ENCODE assay signal across 8 cellular contexts in the genomic region with DNA sequence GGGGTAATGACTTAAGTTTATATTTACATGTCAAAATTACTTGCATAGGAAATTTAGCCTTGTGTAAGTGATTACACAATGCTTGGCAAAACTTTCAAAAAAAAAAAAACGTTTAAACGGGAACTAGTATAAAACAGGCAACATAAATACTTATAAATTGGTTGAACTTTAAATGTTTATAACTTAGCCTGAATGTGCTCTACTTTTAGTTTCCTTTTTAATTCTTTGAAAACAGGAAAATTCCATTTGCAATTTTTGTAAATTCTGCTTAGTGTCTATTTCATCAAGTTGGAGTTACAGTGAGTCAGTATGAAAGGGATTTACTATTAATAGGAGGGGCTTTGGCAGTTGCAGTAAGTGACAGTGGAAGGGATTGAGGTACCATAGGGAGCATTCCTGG. TPM values are rescaled to one million over a fixed set of nuclear protein-coding genes. Genes with fewer than 3 reads are reported as not detected.
DNase-seq lines count a peak whose midpoint lies in the region; ATAC-seq and TF ChIP-seq lines count a peak whose summit lies in the region.

No MANE protein-coding gene starts in this region.

- no peak for TF ChIP-seq CTCF in GM12865 (IDR thresholded peaks at IDR 0.05; ENCODE audit: insufficient read depth, low read depth, low read length, missing control alignments)
- no peak for TF ChIP-seq CTCF in Panc1 (IDR thresholded peaks at IDR 0.05)
- TF ChIP-seq CTCF in epithelial cell of proximal tubule (conservative IDR thresholded peaks at IDR 0.05; ENCODE audit: low read depth, low read length), result no peak

- no TSS peak for BruUV-seq in Panc1 (replicated peaks; lab: Mats Ljungman, UMichigan)

- no peaks in the 10 kb centered on the region for H3K9me3 ChIP-seq in Panc1 (ENCODE audit: control insufficient read depth, insufficient read depth, low read depth, low read length)

- H3K4me1 ChIP-seq in Panc1 (ENCODE audit: control insufficient read depth, insufficient read depth, low read length) (peaks cover 21% of the 10 kb centered on the region; the same call in 1 of the 2 replicates), rectal smooth muscle tissue (ENCODE audit: control insufficient read depth, insufficient read depth, low read length) (no peaks in the 10 kb centered on the region)

- no peak for ATAC-seq in Panc1
- no peak for ATAC-seq in GM19397 (IDR thresholded peaks at IDR 0.05; ENCODE audit: unreplicated experiment)
- ATAC-seq in GM21723 (IDR thresholded peaks at IDR 0.05; ENCODE audit: unreplicated experiment), result no peak
- no peak for ATAC-seq in GM19035 (IDR thresholded peaks at IDR 0.05; ENCODE audit: unreplicated experiment)

- intact Hi-C loops in Panc1 (cut with micrococcal nuclease; ENCODE audit: unreplicated experiment), result no loop called here

- H3K9ac ChIP-seq in rectal smooth muscle tissue (ENCODE audit: low read length), result no peak overlapping the region

- in situ Hi-C loops in Panc1 (cut with HindIII; ENCODE audit: low pct_unique_long_range_greater_than_20kb, low sequenced_read_pairs), result no loop called here

- H3K27ac ChIP-seq in Panc1 (ENCODE audit: low read length) (peak overlapping the region; percentile 99), rectal smooth muscle tissue (ENCODE audit: low read depth, low read length) (peak overlapping the region; percentile 15)

- H3K27me3 ChIP-seq in Panc1 (ENCODE audit: control insufficient read depth, insufficient read depth, low read length) (no peaks in the 10 kb centered on the region), rectal smooth muscle tissue (ENCODE audit: control insufficient read depth, insufficient read depth, low read length) (no peaks in the 10 kb centered on the region)

- H3K4me3 ChIP-seq in GM12865 (ENCODE audit: low read depth, low read length) (peak overlapping the region; percentile 73), Panc1 (ENCODE audit: low read depth in 2 of 2, low read length in 2 of 2) (peak overlapping the region; percentile 88 to 95), epithelial cell of proximal tubule (ENCODE audit: low read depth, low read length) (peak overlapping the region; percentile 80), rectal smooth muscle tissue (ENCODE audit: low read length) (peak overlapping the region; percentile 53)

- POLR2A ChIA-PET in Panc1 (lab: Charles Lee), result interaction anchor here (0.9 kb wide), 1 partner anchor 9 kb away, joined by 7 read pairs; no protein-coding TSS in a partner anchor

- H3K36me3 ChIP-seq in Panc1 (ENCODE audit: control insufficient read depth, insufficient read depth, low read length), result no peaks in the 10 kb centered on the region; the same call in 1 of the 2 replicates
- no peaks in the 10 kb centered on the region for H3K36me3 ChIP-seq in rectal smooth muscle tissue (ENCODE audit: control insufficient read depth, insufficient read depth, low read length)

- CTCF ChIA-PET in Panc1 (lab: Charles Lee), result interaction anchor here (2.4 kb wide), 1 partner anchor 12 kb away, joined by 15 read pairs; no protein-coding TSS in a partner anchor

- DNase-seq in GM12865 (ENCODE audit: low read depth), result no peak
- no peak for DNase-seq in Panc1 (ENCODE audit: low read depth, low spot score)
- DNase-seq in epithelial cell of proximal tubule (ENCODE audit: low read depth), result no peak
- DNase-seq in NCI-H1436 treated with DMSO at 0.1 percent for 48 hours (lab: John Stamatoyannopoulos, UW), result no peak

RNA-seq across cellular contexts. Expression of gene STAG2, which starts 2.6 kb away (rescaled TPM):
- total RNA-seq in Panc1 (2021; ENCODE audit: unreplicated experiment) (94.5 TPM), epithelial cell of proximal tubule (37.3 and 45.3 TPM in 2 replicates)
- 38.5 TPM for polyA plus RNA-seq in Panc1 (2012; ENCODE audit: insufficient read length)
